ENCODE assay signal across 16 cellular contexts in the genomic region with DNA sequence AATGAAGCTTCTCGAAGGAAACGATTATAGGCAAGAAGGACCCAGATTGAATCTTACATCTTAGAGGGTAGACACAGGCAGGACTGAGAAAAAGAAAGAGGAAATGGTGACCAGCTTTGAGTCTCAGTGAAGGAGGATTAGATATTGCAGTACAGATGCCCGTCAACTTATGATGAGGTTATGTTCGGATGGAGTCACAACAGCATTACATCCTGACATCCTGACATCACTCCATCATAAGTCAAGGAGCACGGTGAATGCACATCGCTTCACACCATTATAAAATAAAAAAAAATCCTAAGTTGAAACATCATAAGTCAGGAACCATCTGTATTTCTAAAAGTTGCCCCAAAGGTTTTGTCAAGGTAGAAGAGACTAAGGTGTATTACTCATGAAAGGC.
DNase-seq lines count a peak whose midpoint lies in the region; TF ChIP-seq lines count a peak whose summit lies in the region.
"Had no signal": no experiment of that assay in that cellular context is flagged by ENCODE, and none has a peak within 500 bp of the region (broad histone marks: within the 10 kb centered on the region; RNA-seq: fewer than 3 reads in every experiment).

No MANE protein-coding gene starts in this region.

- POLR2A ChIA-PET in CD4-positive, alpha-beta memory T cell (lab: Charles Lee; ENCODE audit: partially characterized antibody), result no interaction called here

- H3K36me3 ChIP-seq in esophagus muscularis mucosa, result no peaks in the 10 kb centered on the region
- H3K36me3 ChIP-seq in smooth muscle cell (ENCODE audit: low read depth), result no peaks in the 10 kb centered on the region
- H3K36me3 ChIP-seq in CD4-positive, alpha-beta memory T cell (ENCODE audit: insufficient read depth, low read length), result no peaks in the 10 kb centered on the region
- H3K36me3 ChIP-seq: BE2C, BLaER1 had no signal

- H3K9me3 Mint-ChIP-seq in CD4-positive, alpha-beta memory T cell, result peaks cover 0 to 3% (median 0%) of the 10 kb centered on the region in 8 donors
- H3K9me3 Mint-ChIP-seq: CD8-positive, alpha-beta T cell had no signal

- no peak overlapping the region for H3K27ac Mint-ChIP-seq in CD4-positive, alpha-beta memory T cell
- H3K27ac Mint-ChIP-seq: CD14-positive monocyte; CD4-positive, CD25-positive, alpha-beta regulatory T cell; CD8-positive, alpha-beta T cell had no signal

- H3K27ac ChIP-seq in esophagus muscularis mucosa (replicated peaks in 1 of 4) (no peak overlapping the region), smooth muscle cell (ENCODE audit: low read depth) (peak overlapping the region; percentile 67)
- H3K27ac ChIP-seq in CD4-positive, alpha-beta memory T cell (ENCODE audit: low read depth, low read length), result no peak overlapping the region
- H3K27ac ChIP-seq: BLaER1 had no signal

- H3K4me3 ChIP-seq in esophagus muscularis mucosa (no peak overlapping the region), smooth muscle cell (no peak overlapping the region)
- no peak overlapping the region for H3K4me3 ChIP-seq in CD4-positive, alpha-beta memory T cell (ENCODE audit: low read length in 2 of 2)
- H3K4me3 ChIP-seq: BLaER1 had no signal

- intact Hi-C loops in esophagus muscularis mucosa (cut with DNase I), result no loop called here
- intact Hi-C loops in CD4-positive, alpha-beta memory T cell (cut with micrococcal nuclease), result no loop called here

- H3K9ac ChIP-seq in smooth muscle cell (ENCODE audit: low read depth), result no peak overlapping the region
- H3K9ac ChIP-seq: BLaER1 had no signal

- no peak for TF ChIP-seq EP300 in esophagus muscularis mucosa (IDR thresholded peaks at IDR 0.05)

- no peaks in the 10 kb centered on the region for H3K36me3 Mint-ChIP-seq in CD4-positive, alpha-beta memory T cell
- H3K36me3 Mint-ChIP-seq: CD14-positive monocyte; CD4-positive, CD25-positive, alpha-beta regulatory T cell; CD8-positive, alpha-beta T cell had no signal

- H3K4me1 ChIP-seq in esophagus muscularis mucosa (no peaks in the 10 kb centered on the region), smooth muscle cell (ENCODE audit: low read depth) (no peaks in the 10 kb centered on the region)
- H3K4me1 ChIP-seq in CD4-positive, alpha-beta memory T cell (ENCODE audit: insufficient read depth, low read length), result no peaks in the 10 kb centered on the region
- H3K4me1 ChIP-seq: BLaER1, Caco-2 had no signal

- no peak overlapping the region for H3K4me3 Mint-ChIP-seq in CD4-positive, alpha-beta memory T cell
- H3K4me3 Mint-ChIP-seq: CD14-positive monocyte; CD4-positive, CD25-positive, alpha-beta regulatory T cell; CD8-positive, alpha-beta T cell had no signal

- H3K9me3 ChIP-seq in esophagus muscularis mucosa (no peaks in the 10 kb centered on the region), smooth muscle cell (replicated peaks; ENCODE audit: low read depth) (no peaks in the 10 kb centered on the region)
- no peaks in the 10 kb centered on the region for H3K9me3 ChIP-seq in CD4-positive, alpha-beta memory T cell (ENCODE audit: control insufficient read depth in 1 of 2, low read length in 2 of 2)
- H3K9me3 ChIP-seq: BE2C, BLaER1, Caco-2 had no signal

- peak; percentile 31 for DNase-seq in esophagus muscularis mucosa (ENCODE audit: extremely low spot score)
- no peak for DNase-seq in smooth muscle cell (lab: John Stamatoyannopoulos, UW; ENCODE audit: unreplicated experiment)
- no peak for DNase-seq in GDM1 (lab: John Stamatoyannopoulos, UW)
- DNase-seq in amniotic stem cell (lab: John Stamatoyannopoulos, UW), result no peak
- no peak for DNase-seq in CD4-positive, alpha-beta memory T cell
- DNase-seq: 8988T; ACHN; BE2C; C1 segment of cervical spinal cord; Caco-2; Calu3; CD4-positive, CD25-positive, alpha-beta regulatory T cell; CD8-positive, alpha-beta T cell; DMS79 treated with DMSO at 0.1 percent for 48 hours had no signal

- no peaks in the 10 kb centered on the region for H3F3A ChIP-seq in smooth muscle cell (ENCODE audit: low read depth)

- no peak for TF ChIP-seq POLR2A in esophagus muscularis mucosa (IDR thresholded peaks at IDR 0.05; ENCODE audit: low read depth)

- H3K27me3 ChIP-seq in esophagus muscularis mucosa, result no peaks in the 10 kb centered on the region
- no peaks in the 10 kb centered on the region for H3K27me3 ChIP-seq in smooth muscle cell (ENCODE audit: low read depth)
- H3K27me3 ChIP-seq in CD4-positive, alpha-beta memory T cell (ENCODE audit: insufficient read depth, low read length), result no peaks in the 10 kb centered on the region
- H3K27me3 ChIP-seq: BE2C, BLaER1 had no signal

- H3K79me2 ChIP-seq in smooth muscle cell (ENCODE audit: low read depth), result no peaks in the 10 kb centered on the region

- no peak overlapping the region for H2AFZ ChIP-seq in smooth muscle cell (ENCODE audit: low read depth)

- CTCF ChIA-PET in CD4-positive, alpha-beta memory T cell (lab: Charles Lee; ENCODE audit: partially characterized antibody), result no interaction called here

- H3K4me2 ChIP-seq in smooth muscle cell, result no peak overlapping the region
- H3K4me2 ChIP-seq: BLaER1 had no signal

- peaks cover 0 to 6% of the 10 kb centered on the region in 2 donors for H3K27me3 Mint-ChIP-seq in CD4-positive, alpha-beta memory T cell
- H3K27me3 Mint-ChIP-seq: CD4-positive, CD25-positive, alpha-beta regulatory T cell had no signal

- TF ChIP-seq CTCF in esophagus muscularis mucosa (IDR thresholded peaks at IDR 0.05) (no peak), smooth muscle cell (IDR thresholded peaks at IDR 0.05; ENCODE audit: borderline replicate concordance, insufficient read depth, poor library complexity, severe bottlenecking) (no peak)

- 90% methylated on average over 6 of the region's 6 CpGs for WGBS in esophagus muscularis mucosa
- WGBS in smooth muscle cell (ENCODE audit: low lambda C conversion rate), result 99% methylated on average over 6 of the region's 6 CpGs

- no peaks in the 10 kb centered on the region for H4K20me1 ChIP-seq in smooth muscle cell (ENCODE audit: low read depth)
- H4K20me1 ChIP-seq: BLaER1 had no signal

- no peaks in the 10 kb centered on the region for H3K4me1 Mint-ChIP-seq in CD4-positive, alpha-beta memory T cell
- H3K4me1 Mint-ChIP-seq: CD14-positive monocyte; CD4-positive, CD25-positive, alpha-beta regulatory T cell had no signal
